Comparison of ENCODE assay signal across 10 cellular contexts in the genomic region with DNA sequence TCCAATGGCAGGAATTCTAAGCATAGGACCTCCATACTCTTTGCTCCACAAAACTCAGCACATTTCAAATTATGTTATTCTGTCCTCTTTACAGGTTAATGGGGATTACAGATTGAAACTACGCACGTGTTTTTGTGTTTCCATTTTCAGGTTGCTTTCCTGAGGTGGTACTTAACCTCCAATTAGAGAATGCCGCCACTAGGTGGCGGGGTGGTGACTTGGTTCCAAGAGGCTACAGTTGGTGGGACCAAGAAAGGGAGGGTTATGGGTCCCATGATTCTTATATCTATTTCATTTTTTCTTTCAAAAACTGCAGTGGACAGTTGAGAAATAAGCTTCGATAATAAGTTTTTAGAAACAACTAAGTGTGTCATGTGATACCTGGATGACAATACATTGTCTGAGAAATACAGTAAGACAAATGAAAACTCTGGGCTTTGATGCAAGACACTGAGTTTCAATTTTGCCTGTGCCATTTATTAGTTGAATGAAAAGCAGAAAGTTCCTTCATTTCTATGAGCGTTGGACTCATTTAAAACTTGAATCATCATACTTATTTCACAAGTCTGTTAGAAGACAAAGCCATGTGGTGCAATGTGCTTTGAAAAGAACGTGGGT.
DNase-seq lines count a peak whose midpoint lies in the region; ATAC-seq and TF ChIP-seq lines count a peak whose summit lies in the region.
"Had no signal": no experiment of that assay in that cellular context is flagged by ENCODE, and none has a peak within 500 bp of the region (broad histone marks: within the 10 kb centered on the region; RNA-seq: fewer than 3 reads in every experiment).

No MANE protein-coding gene starts in this region.

- peaks cover 5% of the 10 kb centered on the region for H3K4me1 Mint-ChIP-seq in memory B cell
- H3K4me1 Mint-ChIP-seq: stimulated activated effector memory CD8-positive, alpha-beta T cell treated with anti-CD3 and anti-CD28 coated beads, Interleukin-12 subunit alpha, Interleukin-12 subunit beta, amount 100 ng/mL, for 72 hours had no signal

- no peak overlapping the region for H4K5ac ChIP-seq in IMR-90 (ENCODE audit: low read depth, low read length)

- no peak overlapping the region for H3K4me2 ChIP-seq in GM23248 (ENCODE audit: unreplicated experiment)
- no peak overlapping the region for H3K4me2 ChIP-seq in IMR-90 (ENCODE audit: low read depth, low read length)
- H3K4me2 ChIP-seq in mammary epithelial cell (ENCODE audit: insufficient read depth, low read depth, low read length) = peak overlapping the region; percentile 51

- H3K79me1 ChIP-seq in IMR-90 (ENCODE audit: low read depth in 1 of 2, low read length in 2 of 2) = no peaks in the 10 kb centered on the region

- H2AK5ac ChIP-seq in IMR-90 (ENCODE audit: low read depth, low read length) = no peak overlapping the region

- H3K79me2 ChIP-seq in GM23248 (ENCODE audit: insufficient read depth) (no peaks in the 10 kb centered on the region), mammary epithelial cell (ENCODE audit: insufficient read depth, low read length) (no peaks in the 10 kb centered on the region)

- no peaks in the 10 kb centered on the region for H3F3A ChIP-seq in GM23248 (ENCODE audit: insufficient read depth)

- H3K9me3 Mint-ChIP-seq in memory B cell = no peaks in the 10 kb centered on the region
- H3K9me3 Mint-ChIP-seq: CD8-positive, alpha-beta T cell had no signal

- no peak overlapping the region for H3K56ac ChIP-seq in IMR-90 (ENCODE audit: extremely low read depth, insufficient read depth, low read length)

- dilution Hi-C loops in IMR-90 (cut with HindIII; ENCODE audit: low sequenced_read_pairs, unreplicated experiment) (no loop called here), mammary epithelial cell (cut with HindIII; ENCODE audit: low sequenced_read_pairs) (no loop called here)

- no peak overlapping the region for H3K23ac ChIP-seq in IMR-90 (ENCODE audit: low read depth, low read length)

- DNase-seq in NCI-H345 (lab: John Stamatoyannopoulos, UW) (peak; percentile 15), NCI-H345 treated with DMSO at 0.1 percent for 48 hours (lab: John Stamatoyannopoulos, UW; ENCODE audit: unreplicated experiment) (no peak), GM23248 (peak; percentile 18), IMR-90 (peak; percentile 4), RWPE2 (ENCODE audit: low spot score) (no peak), mammary epithelial cell (peak; percentile 16), memory B cell (ENCODE audit: low spot score in 2 of 2) (peak; percentile 22 to 33), superior temporal gyrus (ENCODE audit: extremely low spot score) (no peak)

- ATAC-seq in IMR-90 (ENCODE audit: low read depth) = no peak
- peak; percentile 61 for ATAC-seq in RWPE2 (ENCODE audit: low read depth)
- ATAC-seq in memory B cell (ENCODE audit: low read depth) = peak; percentile 57
- ATAC-seq: CD8-positive, alpha-beta T cell; stimulated activated effector memory CD8-positive, alpha-beta T cell treated with anti-CD3 and anti-CD28 coated beads, Interleukin-12 subunit alpha, Interleukin-12 subunit beta, amount 100 ng/mL, for 72 hours had no signal

- H3K27ac Mint-ChIP-seq in memory B cell = no peak overlapping the region
- H3K27ac Mint-ChIP-seq: CD8-positive, alpha-beta T cell; stimulated activated effector memory CD8-positive, alpha-beta T cell treated with anti-CD3 and anti-CD28 coated beads, Interleukin-12 subunit alpha, Interleukin-12 subunit beta, amount 100 ng/mL, for 72 hours had no signal

- in situ Hi-C loops in GM23248 (cut with MboI) (no loop called here), IMR-90 (cut with MboI; ENCODE audit: low sequenced_read_pairs) (no loop called here), mammary epithelial cell (cut with MboI; ENCODE audit: low sequenced_read_pairs in 2 of 2) (no loop called here)

- no peaks in the 10 kb centered on the region for H3K9me2 ChIP-seq in GM23248 (ENCODE audit: insufficient read depth)

- no peak overlapping the region for H2BK20ac ChIP-seq in IMR-90 (ENCODE audit: low read depth, low read length)

- no peak overlapping the region for H2BK15ac ChIP-seq in IMR-90 (ENCODE audit: low read depth, low read length)

- no peak overlapping the region for H4K8ac ChIP-seq in IMR-90 (ENCODE audit: low read depth in 2 of 2, low read length in 2 of 2)

- H2AK9ac ChIP-seq in IMR-90 (replicated peaks; ENCODE audit: low read depth, low read length, poor library complexity) = no peak overlapping the region

- H3K4me3 ChIP-seq in GM23248 (no peak overlapping the region), IMR-90 (ENCODE audit: insufficient read depth, low read depth, low read length) (no peak overlapping the region), RWPE2 (ENCODE audit: severe bottlenecking) (no peak overlapping the region), mammary epithelial cell (replicated peaks in 1 of 3; ENCODE audit: insufficient read depth in 1 of 3, low read depth in 2 of 3, low read length in 3 of 3) (no peak overlapping the region)

- no peak overlapping the region for H2BK5ac ChIP-seq in IMR-90 (ENCODE audit: low read depth, low read length, poor library complexity, severe bottlenecking)

- no peak for TF ChIP-seq POLR2A in IMR-90 (IDR thresholded peaks at IDR 0.05; ENCODE audit: low read depth, low read length)

- POLR2A ChIA-PET in IMR-90 (lab: Charles Lee; ENCODE audit: unreplicated experiment) = no interaction called here

- H3K9me3 ChIP-seq in GM23248 (ENCODE audit: low read depth) (no peaks in the 10 kb centered on the region), IMR-90 (ENCODE audit: control insufficient read depth, insufficient read depth, low read length) (peaks cover 2% of the 10 kb centered on the region; the same call in 1 of the 2 replicates), RWPE2 (ENCODE audit: severe bottlenecking) (no peaks in the 10 kb centered on the region), mammary epithelial cell (replicated peaks; ENCODE audit: insufficient read depth, low read length) (no peaks in the 10 kb centered on the region)

- no peak for TF ChIP-seq RAD21 in IMR-90 (IDR thresholded peaks at IDR 0.05; ENCODE audit: low read length)

- WGBS in GM23248 (ENCODE audit: low coverage in 1 of 2, low lambda C conversion rate in 2 of 2, missing lambda C conversion rate in 2 of 2), 2 experiments = 13 to 15% methylated on average over 7 of the region's 7 CpGs
- no CpG with 5 or more reads among the region's 7 CpGs for WGBS in IMR-90 (ENCODE audit: extremely low coverage in 2 of 2, insufficient read length in 1 of 2), 2 experiments
- 32% methylated on average over 7 of the region's 7 CpGs for WGBS in mammary epithelial cell (ENCODE audit: low coverage, missing lambda C conversion rate)

- H2BK120ac ChIP-seq in IMR-90 (ENCODE audit: low read depth, low read length) = no peak overlapping the region

- peaks cover 2% of the 10 kb centered on the region for H3K27me3 Mint-ChIP-seq in memory B cell

- H3K27ac ChIP-seq in GM23248 = no peak overlapping the region
- H3K27ac ChIP-seq in IMR-90 (ENCODE audit: insufficient read depth, low read length) = no peak overlapping the region
- no peak overlapping the region for H3K27ac ChIP-seq in RWPE2 (ENCODE audit: poor library complexity, severe bottlenecking)
- no peak overlapping the region for H3K27ac ChIP-seq in mammary epithelial cell (ENCODE audit: insufficient read depth, low read depth, low read length)

- H3K36me3 Mint-ChIP-seq in memory B cell = no peaks in the 10 kb centered on the region
- H3K36me3 Mint-ChIP-seq: CD8-positive, alpha-beta T cell; stimulated activated effector memory CD8-positive, alpha-beta T cell treated with anti-CD3 and anti-CD28 coated beads, Interleukin-12 subunit alpha, Interleukin-12 subunit beta, amount 100 ng/mL, for 72 hours had no signal

- H3K4me1 ChIP-seq in GM23248 (ENCODE audit: insufficient read depth) (no peaks in the 10 kb centered on the region), IMR-90 (ENCODE audit: control insufficient read depth, insufficient read depth, low read length) (no peaks in the 10 kb centered on the region), RWPE2 (ENCODE audit: insufficient read depth, poor library complexity, severe bottlenecking) (no peaks in the 10 kb centered on the region), mammary epithelial cell (ENCODE audit: insufficient read depth, low read length) (no peaks in the 10 kb centered on the region)

- H2AFZ ChIP-seq in GM23248 (no peak overlapping the region), IMR-90 (replicated peaks; ENCODE audit: low read length, poor library complexity) (no peak overlapping the region), mammary epithelial cell (ENCODE audit: low read depth, low read length) (peak overlapping the region; percentile 48)

- H3K27me3 ChIP-seq in GM23248 (replicated peaks; ENCODE audit: insufficient read depth) = no peaks in the 10 kb centered on the region
- no peaks in the 10 kb centered on the region for H3K27me3 ChIP-seq in IMR-90 (ENCODE audit: control insufficient read depth, insufficient read depth, low read length)
- H3K27me3 ChIP-seq in RWPE2 (ENCODE audit: insufficient read depth, poor library complexity, severe bottlenecking) = no peaks in the 10 kb centered on the region
- H3K27me3 ChIP-seq in mammary epithelial cell (ENCODE audit: insufficient read depth, low read length) = no peaks in the 10 kb centered on the region

- CTCF ChIA-PET in IMR-90 (lab: Yijun Ruan, JAX) (interaction anchor here (1.6 kb wide), 1 partner anchor 11 kb away, joined by 5 read pairs; no protein-coding TSS in a partner anchor), mammary epithelial cell (lab: Charles Lee; ENCODE audit: low non-redundant PET) (no interaction called here)

- peak; percentile 31; the same call in 1 of the 2 replicates for TF ChIP-seq CTCF in IMR-90 (conservative IDR thresholded peaks at IDR 0.05; ENCODE audit: low read depth, low read length)
- TF ChIP-seq CTCF in RWPE2 (IDR thresholded peaks at IDR 0.05; ENCODE audit: poor library complexity, severe bottlenecking) = peak; percentile 82
- TF ChIP-seq CTCF in mammary epithelial cell (conservative IDR thresholded peaks at IDR 0.05 in 1 of 2, IDR thresholded peaks at IDR 0.05 in 1 of 2; ENCODE audit: extremely low read depth in 1 of 2, insufficient read depth in 1 of 2, low read depth in 1 of 2, low read length in 2 of 2) = peak; percentile 75 to 80

- H4K91ac ChIP-seq in IMR-90 (ENCODE audit: insufficient read depth, low read depth, low read length) = no peak overlapping the region

- H3K36me3 ChIP-seq in GM23248 (ENCODE audit: low read depth) (no peaks in the 10 kb centered on the region), IMR-90 (ENCODE audit: control insufficient read depth, insufficient read depth, low read length) (no peaks in the 10 kb centered on the region), RWPE2 (ENCODE audit: low read depth) (no peaks in the 10 kb centered on the region), mammary epithelial cell (ENCODE audit: insufficient read depth, low read length) (no peaks in the 10 kb centered on the region)

- no TSS peak for BruUV-seq in IMR-90 (replicated peaks; lab: Mats Ljungman, UMichigan)
- no TSS peak for BruUV-seq in mammary epithelial cell (replicated peaks; lab: Mats Ljungman, UMichigan)

- H3K18ac ChIP-seq in IMR-90 (ENCODE audit: low read depth, low read length) = no peak overlapping the region

- H3K9me1 ChIP-seq in IMR-90 (ENCODE audit: insufficient read depth, low read length) = no peaks in the 10 kb centered on the region

- no peak overlapping the region for H3K4ac ChIP-seq in IMR-90 (ENCODE audit: low read depth, low read length)

- H3K4me3 Mint-ChIP-seq in memory B cell = no peak overlapping the region
- H3K4me3 Mint-ChIP-seq: CD8-positive, alpha-beta T cell; stimulated activated effector memory CD8-positive, alpha-beta T cell treated with anti-CD3 and anti-CD28 coated beads, Interleukin-12 subunit alpha, Interleukin-12 subunit beta, amount 100 ng/mL, for 72 hours had no signal

- H3K14ac ChIP-seq in IMR-90 (replicated peaks; ENCODE audit: low read depth, low read length) = no peak overlapping the region

- intact Hi-C loops in IMR-90 (cut with micrococcal nuclease) (loop anchor here (1.0 kb wide), 1 partner anchor 256 kb away; no protein-coding TSS in a partner anchor), mammary epithelial cell (cut with micrococcal nuclease) (loop anchor here (1.0 kb wide), 2 partner anchors 256 to 771 kb away; no protein-coding TSS in a partner anchor)

- H4K20me1 ChIP-seq in GM23248 (ENCODE audit: insufficient read depth) (no peaks in the 10 kb centered on the region), IMR-90 (ENCODE audit: insufficient read depth, low read length) (no peaks in the 10 kb centered on the region), mammary epithelial cell (ENCODE audit: insufficient read depth, low read length) (no peaks in the 10 kb centered on the region)

- no peak overlapping the region for H3K9ac ChIP-seq in GM23248
- no peak overlapping the region for H3K9ac ChIP-seq in IMR-90 (ENCODE audit: low read depth, low read length)
- no peak overlapping the region for H3K9ac ChIP-seq in mammary epithelial cell (ENCODE audit: insufficient read depth, low read length)

Comparison
In these comparisons a context has a peak if more than half of its experiments do, and no peak if none do; other contexts are left out.
1. DNase-seq: peak in NCI-H345 (single experiment), GM23248 (single experiment), IMR-90 (single experiment), mammary epithelial cell (single experiment) and memory B cell (2 of 2); none in NCI-H345 treated with DMSO at 0.1 percent for 48 hours (single experiment), RWPE2 (single experiment) and superior temporal gyrus (single experiment).
2. CTCF ChIP-seq: peak in every context shown above with its lines; median percentile 82 in RWPE2; 78 in mammary epithelial cell; 31 in IMR-90.